10 cellular contexts compared by ENCODE assay signal in genomic region chr20:41058007-41058673, GRCh38. TPM values are rescaled to one million over a fixed set of nuclear protein-coding genes. Genes with fewer than 3 reads are reported as not detected.
DNase-seq lines count a peak whose midpoint lies in the region; ATAC-seq and TF ChIP-seq lines count a peak whose summit lies in the region.
"Had no signal": no experiment of that assay in that cellular context is flagged by ENCODE, and none has a peak within 500 bp of the region (broad histone marks: within the 10 kb centered on the region; RNA-seq: fewer than 3 reads in every experiment).

No MANE protein-coding gene starts in this region.

- H3K4me1 ChIP-seq in breast epithelium, result peaks cover 0 to 3% of the 10 kb centered on the region in 2 donors
- H3K4me1 ChIP-seq in left ventricle myocardium inferior, result peaks cover 66% of the 10 kb centered on the region

- no peak overlapping the region for H3K4me3 Mint-ChIP-seq in MCF 10A (ENCODE audit: unreplicated experiment)
- no peak overlapping the region for H3K4me3 Mint-ChIP-seq in activated CD4-positive, alpha-beta T cell treated with anti-CD3 and anti-CD28 coated beads, Interleukin-2, amount 10 ng/mL, durations not matched to agents 24 days and 14 days
- no peak overlapping the region for H3K4me3 Mint-ChIP-seq in type B pancreatic cell
- no peak overlapping the region for H3K4me3 Mint-ChIP-seq in CD4-positive, alpha-beta T cell

- H3K27ac Mint-ChIP-seq in MCF 10A (ENCODE audit: low read depth, unreplicated experiment), result no peak overlapping the region
- peak overlapping the region; percentile 46 for H3K27ac Mint-ChIP-seq in activated CD4-positive, alpha-beta T cell treated with anti-CD3 and anti-CD28 coated beads, Interleukin-2, amount 10 ng/mL, durations not matched to agents 24 days and 14 days
- H3K27ac Mint-ChIP-seq in type B pancreatic cell, result peak overlapping the region; percentile 68
- no peak overlapping the region for H3K27ac Mint-ChIP-seq in CD4-positive, alpha-beta T cell

- H3K36me3 ChIP-seq in breast epithelium (no peaks in the 10 kb centered on the region), left ventricle myocardium inferior (peaks cover 19% of the 10 kb centered on the region)

- no TSS peak for BruUV-seq in MCF 10A (replicated peaks; lab: Mats Ljungman, UMichigan)

- intact Hi-C loops in MCF 10A (cut with micrococcal nuclease), result no loop called here
- intact Hi-C loops in breast epithelium (cut with DNase I; ENCODE audit: low total_unique reads), result no loop called here
- intact Hi-C loops in activated CD4-positive, alpha-beta T cell treated with anti-CD3 and anti-CD28 coated beads, Interleukin-2, amount 10 ng/mL, durations not matched to agents 24 days and 14 days (cut with micrococcal nuclease), result loop anchor here (1.0 kb wide), 1 partner anchor 9 kb away; no protein-coding TSS in a partner anchor
- intact Hi-C loops in left ventricle myocardium inferior (cut with micrococcal nuclease), result no loop called here
- intact Hi-C loops in CD4-positive, alpha-beta T cell (cut with DNase I, micrococcal nuclease), result no loop called here

- no peak for TF ChIP-seq POLR2A in breast epithelium (IDR thresholded peaks at IDR 0.05)

- H3K27ac ChIP-seq in breast epithelium (no peak overlapping the region), left ventricle myocardium inferior (replicated peaks) (peak overlapping the region; percentile 28)
- no peak overlapping the region for H3K27ac ChIP-seq in CD4-positive, alpha-beta T cell (ENCODE audit: low read depth, low read length)
- H3K27ac ChIP-seq: WERI-Rb-1 had no signal

- H3K9me3 ChIP-seq in breast epithelium (no peaks in the 10 kb centered on the region), left ventricle myocardium inferior (replicated peaks) (no peaks in the 10 kb centered on the region)
- H3K9me3 ChIP-seq in CD4-positive, alpha-beta T cell (ENCODE audit: control insufficient read depth, low read length), result no peaks in the 10 kb centered on the region

- DNase-seq in MCF 10A (ENCODE audit: unreplicated experiment), result peak; percentile 68
- no peak for DNase-seq in breast epithelium (ENCODE audit: low spot score in 2 of 2)
- no peak for DNase-seq in activated CD4-positive, alpha-beta T cell treated with anti-CD3 and anti-CD28 coated beads, Interleukin-2, amount 10 ng/mL, durations not matched to agents 24 days and 14 days
- no peak for DNase-seq in left ventricle myocardium inferior
- no peak for DNase-seq in type B pancreatic cell (ENCODE audit: extremely low spot score, unreplicated experiment)
- no peak for DNase-seq in RPMI8226
- DNase-seq in NCI-H524 (lab: John Stamatoyannopoulos, UW), result no peak
- DNase-seq in CD4-positive, alpha-beta T cell, result no peak
- DNase-seq: DMS 273 treated with DMSO at 0.1 percent for 48 hours, WERI-Rb-1 had no signal

- H3K4me3 ChIP-seq in breast epithelium (no peak overlapping the region), left ventricle myocardium inferior (no peak overlapping the region)

- H3K9me3 Mint-ChIP-seq in MCF 10A (ENCODE audit: unreplicated experiment) (no peaks in the 10 kb centered on the region), type B pancreatic cell (peaks cover 13% of the 10 kb centered on the region)
- peaks cover 7% of the 10 kb centered on the region for H3K9me3 Mint-ChIP-seq in activated CD4-positive, alpha-beta T cell treated with anti-CD3 and anti-CD28 coated beads, Interleukin-2, amount 10 ng/mL, durations not matched to agents 24 days and 14 days
- no peaks in the 10 kb centered on the region for H3K9me3 Mint-ChIP-seq in CD4-positive, alpha-beta T cell

- H3K27me3 Mint-ChIP-seq in MCF 10A (ENCODE audit: insufficient read depth, unreplicated experiment) (no peaks in the 10 kb centered on the region), type B pancreatic cell (no peaks in the 10 kb centered on the region)
- H3K27me3 Mint-ChIP-seq in activated CD4-positive, alpha-beta T cell treated with anti-CD3 and anti-CD28 coated beads, Interleukin-2, amount 10 ng/mL, durations not matched to agents 24 days and 14 days, result no peaks in the 10 kb centered on the region
- no peaks in the 10 kb centered on the region for H3K27me3 Mint-ChIP-seq in CD4-positive, alpha-beta T cell

- H3K4me1 Mint-ChIP-seq in MCF 10A (ENCODE audit: insufficient read depth, unreplicated experiment) (peaks cover 42% of the 10 kb centered on the region), type B pancreatic cell (ENCODE audit: unreplicated experiment) (peaks cover 37% of the 10 kb centered on the region)
- H3K4me1 Mint-ChIP-seq in activated CD4-positive, alpha-beta T cell treated with anti-CD3 and anti-CD28 coated beads, Interleukin-2, amount 10 ng/mL, durations not matched to agents 24 days and 14 days, result peaks cover 45% of the 10 kb centered on the region
- H3K4me1 Mint-ChIP-seq in CD4-positive, alpha-beta T cell (ENCODE audit: low read depth), result peaks cover 83% of the 10 kb centered on the region

- CTCF ChIA-PET in MCF 10A (lab: Yijun Ruan, JAX), result interaction anchor here (0.5 to 2.9 kb wide), 10 partner anchors 10 to 509 kb away, joined by 3 to 14 read pairs (median 4); no protein-coding TSS in a partner anchor
- CTCF ChIA-PET in CD4-positive, alpha-beta T cell (lab: Charles Lee), result interaction anchor here (1.7 kb wide), 1 partner anchor 20 kb away, joined by 3 read pairs; no protein-coding TSS in a partner anchor

- POLR2A ChIA-PET in MCF 10A (lab: Yijun Ruan, JAX), result interaction anchor here (0.6 to 2.3 kb wide), 5 partner anchors 12 to 1949 kb away, joined by 3 to 11 read pairs (median 4); no protein-coding TSS in a partner anchor
- POLR2A ChIA-PET in CD4-positive, alpha-beta T cell (lab: Charles Lee), result no interaction called here

- peaks cover 27% of the 10 kb centered on the region for H3K36me3 Mint-ChIP-seq in MCF 10A (ENCODE audit: insufficient read depth, unreplicated experiment)
- peaks cover 68% of the 10 kb centered on the region for H3K36me3 Mint-ChIP-seq in activated CD4-positive, alpha-beta T cell treated with anti-CD3 and anti-CD28 coated beads, Interleukin-2, amount 10 ng/mL, durations not matched to agents 24 days and 14 days (ENCODE audit: low read depth)
- peaks cover 42% of the 10 kb centered on the region for H3K36me3 Mint-ChIP-seq in type B pancreatic cell
- peaks cover 61% of the 10 kb centered on the region for H3K36me3 Mint-ChIP-seq in CD4-positive, alpha-beta T cell (ENCODE audit: low read depth)

- ATAC-seq in CD4-positive, alpha-beta T cell (ENCODE audit: poor library complexity), result no peak

- no peaks in the 10 kb centered on the region for H3K27me3 ChIP-seq in breast epithelium
- no peaks in the 10 kb centered on the region for H3K27me3 ChIP-seq in left ventricle myocardium inferior (ENCODE audit: low read depth)
- H3K27me3 ChIP-seq in CD4-positive, alpha-beta T cell (ENCODE audit: control insufficient read depth, insufficient read depth, low read length), result no peaks in the 10 kb centered on the region

- TF ChIP-seq CTCF in MCF 10A (IDR thresholded peaks at IDR 0.05; ENCODE audit: unreplicated experiment) (no peak), breast epithelium (IDR thresholded peaks at IDR 0.05) (no peak), left ventricle myocardium inferior (IDR thresholded peaks at IDR 0.05; ENCODE audit: borderline replicate concordance) (no peak), type B pancreatic cell (conservative IDR thresholded peaks at IDR 0.05) (no peak)
- TF ChIP-seq CTCF in CD4-positive, alpha-beta T cell (IDR thresholded peaks at IDR 0.05), result no peak

RNA-seq across cellular contexts. Expression of gene TOP1, which starts 29.5 kb away (rescaled TPM):
- total RNA-seq in MCF 10A (2022) (141 and 174 TPM in 2 replicates), breast epithelium (10 to 100 TPM; 24.0 to 41.6 (median 40.3) TPM), left ventricle myocardium inferior (23.9 TPM), type B pancreatic cell (ENCODE audit: low replicate concordance) (72.5 and 84.6 TPM in 2 replicates)
- total RNA-seq in activated CD4-positive, alpha-beta T cell treated with anti-CD3 and anti-CD28 coated beads, Interleukin-2, amount 10 ng/mL, durations not matched to agents 24 days and 14 days, result 117 TPM in 2 replicates
- total RNA-seq in CD4-positive, alpha-beta T cell, result 10 to 100 TPM; 37.6 to 41.7 TPM

Comparison
In these comparisons a context has a peak if more than half of its experiments do, and no peak if none do; other contexts are left out.
1. H3K27ac Mint-ChIP-seq: peak in activated CD4-positive, alpha-beta T cell treated with anti-CD3 and anti-CD28 coated beads, Interleukin-2, amount 10 ng/mL, durations not matched to agents 24 days and 14 days (single experiment) and type B pancreatic cell (single experiment); none in MCF 10A (single experiment) and CD4-positive, alpha-beta T cell (single experiment).